ENCODE assay signal across 8 cellular contexts in genomic region chr17:78128616-78129384, GRCh38. TPM values are rescaled to one million over a fixed set of nuclear protein-coding genes. Genes with fewer than 3 reads are reported as not detected.
DNase-seq lines count a peak whose midpoint lies in the region; ATAC-seq, FAIRE-seq and TF ChIP-seq lines count a peak whose summit lies in the region.

TSS of gene TMC6 (minus strand) at chr17:78128755. CDS start at chr17:78126832, 1,923 bp downstream.

- H3K4me3 ChIP-seq in neural cell (ENCODE audit: low read length) = peak within 1 kb of the TSS; percentile 64

- H3F3A ChIP-seq in neural cell (ENCODE audit: insufficient read depth, low read length, poor library complexity, severe bottlenecking) = no peaks in the 10 kb centered on the region

- no peak for TF ChIP-seq RAD21 in neural cell (conservative IDR thresholded peaks at IDR 0.05)

- H3K36me3 ChIP-seq in neural cell (ENCODE audit: insufficient read depth, low read length) = no peaks in the 10 kb centered on the region

- H3K27me3 Mint-ChIP-seq in activated T-helper 2 cell treated with anti-CD3 and anti-CD28 coated beads, Interferon-gamma antibody, Interleukin-2, Interleukin-4, amounts not matched to agents 10 μg/mL and 5 μg/mL and 100 μg/mL, durations not matched to agents 14 hours and 24 hours and 36 hours (ENCODE audit: low read depth) = no peaks in the 10 kb centered on the region

- H3K79me2 ChIP-seq in neural cell (replicated peaks; ENCODE audit: insufficient read depth, low read length) = no peaks in the 10 kb centered on the region

- peaks cover 17% of the 10 kb centered on the region for H3K27me3 ChIP-seq in foreskin keratinocyte
- H3K27me3 ChIP-seq in neural cell (ENCODE audit: insufficient read depth, low read depth, low read length) = peaks cover 54% of the 10 kb centered on the region

- peak; percentile 77 for DNase-seq in D721Med (ENCODE audit: insufficient read length, low spot score)
- peak; percentile 43 for DNase-seq in OCI-M2 (lab: John Stamatoyannopoulos, UW; ENCODE audit: unreplicated experiment)
- peak; percentile 68 for DNase-seq in activated T-helper 2 cell treated with anti-CD3 and anti-CD28 coated beads, Interferon-gamma antibody, Interleukin-2, Interleukin-4, amounts not matched to agents 10 μg/mL and 5 μg/mL and 100 μg/mL, durations not matched to agents 14 hours and 24 hours and 36 hours (ENCODE audit: low spot score)
- peak; percentile 29 to 62 for DNase-seq in foreskin keratinocyte
- DNase-seq in ureter (ENCODE audit: low spot score) = peak; percentile 73
- no peak for DNase-seq in NCI-H2029 (lab: John Stamatoyannopoulos, UW)

- no peaks in the 10 kb centered on the region for H3K9me3 ChIP-seq in neural cell (ENCODE audit: low read length)

- intact Hi-C loops in activated T-helper 2 cell treated with anti-CD3 and anti-CD28 coated beads, Interferon-gamma antibody, Interleukin-2, Interleukin-4, amounts not matched to agents 10 μg/mL and 5 μg/mL and 100 μg/mL, durations not matched to agents 14 hours and 24 hours and 36 hours (cut with micrococcal nuclease) = loop anchor here (1.0 to 10.0 kb wide), 3 partner anchors 12 to 1394 kb away; partner anchors contain the start of genes MFSD11 and SRSF2

- H3K4me1 Mint-ChIP-seq in activated T-helper 2 cell treated with anti-CD3 and anti-CD28 coated beads, Interferon-gamma antibody, Interleukin-2, Interleukin-4, amounts not matched to agents 10 μg/mL and 5 μg/mL and 100 μg/mL, durations not matched to agents 14 hours and 24 hours and 36 hours (ENCODE audit: low read depth) = peaks cover 37% of the 10 kb centered on the region

- peak within 1 kb of the TSS; percentile 98 for H3K27ac Mint-ChIP-seq in activated T-helper 2 cell treated with anti-CD3 and anti-CD28 coated beads, Interferon-gamma antibody, Interleukin-2, Interleukin-4, amounts not matched to agents 10 μg/mL and 5 μg/mL and 100 μg/mL, durations not matched to agents 14 hours and 24 hours and 36 hours

- FAIRE-seq in D721Med (lab: Jason Lieb, UNC) = no peak

- no peak for TF ChIP-seq CTCF in D721Med (IDR thresholded peaks at IDR 0.05; ENCODE audit: insufficient read depth, missing control alignments)
- TF ChIP-seq CTCF in foreskin keratinocyte (conservative IDR thresholded peaks at IDR 0.05) = no peak
- TF ChIP-seq CTCF in neural cell (IDR thresholded peaks at IDR 0.05; ENCODE audit: poor library complexity, severe bottlenecking) = no peak

- no peak for TF ChIP-seq EP300 in neural cell (conservative IDR thresholded peaks at IDR 0.05; ENCODE audit: poor library complexity, severe bottlenecking)

- H3K9me2 ChIP-seq in neural cell (ENCODE audit: insufficient read depth, low read length) = no peaks in the 10 kb centered on the region

- ATAC-seq in HG03175 (IDR thresholded peaks at IDR 0.05; ENCODE audit: unreplicated experiment) (peak; percentile 21), foreskin keratinocyte (peak; percentile 30)

- H2AFZ ChIP-seq in neural cell (ENCODE audit: low read depth, low read length) = no peak within 1 kb of the TSS

- no peaks in the 10 kb centered on the region for H4K20me1 ChIP-seq in neural cell (ENCODE audit: insufficient read depth)

- H3K9ac ChIP-seq in neural cell (ENCODE audit: low read length) = no peak within 1 kb of the TSS

- H3K4me1 ChIP-seq in foreskin keratinocyte = peaks cover 4% of the 10 kb centered on the region

- peak within 1 kb of the TSS; percentile 91 for H3K4me3 Mint-ChIP-seq in activated T-helper 2 cell treated with anti-CD3 and anti-CD28 coated beads, Interferon-gamma antibody, Interleukin-2, Interleukin-4, amounts not matched to agents 10 μg/mL and 5 μg/mL and 100 μg/mL, durations not matched to agents 14 hours and 24 hours and 36 hours (ENCODE audit: low read depth)

- H3K4me2 ChIP-seq in neural cell (ENCODE audit: low read length) = no peak within 1 kb of the TSS

- peak within 1 kb of the TSS; percentile 74 for H3K27ac ChIP-seq in foreskin keratinocyte
- no peak within 1 kb of the TSS for H3K27ac ChIP-seq in neural cell (ENCODE audit: low read length)

- peaks cover 45% of the 10 kb centered on the region for H3K36me3 Mint-ChIP-seq in activated T-helper 2 cell treated with anti-CD3 and anti-CD28 coated beads, Interferon-gamma antibody, Interleukin-2, Interleukin-4, amounts not matched to agents 10 μg/mL and 5 μg/mL and 100 μg/mL, durations not matched to agents 14 hours and 24 hours and 36 hours (ENCODE audit: low read depth)

- H3K9me3 Mint-ChIP-seq in activated T-helper 2 cell treated with anti-CD3 and anti-CD28 coated beads, Interferon-gamma antibody, Interleukin-2, Interleukin-4, amounts not matched to agents 10 μg/mL and 5 μg/mL and 100 μg/mL, durations not matched to agents 14 hours and 24 hours and 36 hours = no peaks in the 10 kb centered on the region

TF ChIP-seq in neural cell, 6 proteins besides CTCF, POLR2A, EP300 and RAD21:
- TF ChIP-seq TAF1 (IDR thresholded peaks at IDR 0.05; ENCODE audit: low read depth) = no peak
- TF ChIP-seq MXI1 (conservative IDR thresholded peaks at IDR 0.05; ENCODE audit: poor library complexity, severe bottlenecking) = no peak
- TF ChIP-seq POLR2AphosphoS5 (IDR thresholded peaks at IDR 0.05) = no peak
- TF ChIP-seq SMC3 (conservative IDR thresholded peaks at IDR 0.05; ENCODE audit: poor library complexity) = no peak
- no peak for TF ChIP-seq EZH2 (IDR thresholded peaks at IDR 0.05; ENCODE audit: borderline replicate concordance, insufficient read depth, low read length, poor library complexity, severe bottlenecking)
- no peak for TF ChIP-seq REST (IDR thresholded peaks at IDR 0.05; ENCODE audit: borderline replicate concordance)

RNA-seq across cellular contexts. Expression of gene TMC6, which starts in this region (rescaled TPM):
- 240 and 241 TPM in 2 replicates for total RNA-seq in activated T-helper 2 cell treated with anti-CD3 and anti-CD28 coated beads, Interferon-gamma antibody, Interleukin-2, Interleukin-4, amounts not matched to agents 10 μg/mL and 5 μg/mL and 100 μg/mL, durations not matched to agents 14 hours and 24 hours and 36 hours
- total RNA-seq in foreskin keratinocyte (14.3 and 23.7 TPM in 2 replicates), ureter (151 TPM)
- polyA plus RNA-seq in foreskin keratinocyte (13.8 and 25.6 TPM in 2 replicates), neural cell (0.16 TPM in 1 of 2 replicates, not detected in the other)
- 0.58 TPM in 1 of 2 replicates, not detected in the other for polyA minus RNA-seq in neural cell

Comparison
In these comparisons a context has a peak if more than half of its experiments do, and no peak if none do; other contexts are left out.
1. RNA of gene TMC6 (polyA plus RNA-seq): 13.8 to 25.6 TPM in foreskin keratinocyte; 0.16 TPM in neural cell; every median in the first group is over 10 times any median in the second.